In the genomic region with DNA sequence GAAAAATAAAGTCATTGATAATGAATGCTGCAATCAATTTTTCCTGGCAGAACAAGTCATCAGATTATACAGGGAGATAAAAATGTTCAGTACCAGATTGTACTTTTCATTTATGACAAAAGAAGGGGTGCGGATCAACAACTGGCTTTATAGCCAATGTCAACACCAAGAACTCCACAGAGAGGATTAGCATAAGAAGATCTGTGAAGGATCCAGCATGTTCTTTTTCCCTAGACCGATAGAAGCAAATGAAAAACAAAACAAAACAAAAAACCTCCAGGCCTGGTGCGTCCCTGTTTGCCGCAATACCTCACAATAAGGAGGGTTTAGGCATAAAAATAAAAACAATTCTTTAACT, we compare ENCODE assay signal across 16 cellular contexts. TPM values are rescaled to one million over a fixed set of nuclear protein-coding genes. Genes with fewer than 3 reads are reported as not detected.
DNase-seq lines count a peak whose midpoint lies in the region; ATAC-seq and TF ChIP-seq lines count a peak whose summit lies in the region.
"Had no signal": no experiment of that assay in that cellular context is flagged by ENCODE, and none has a peak within 500 bp of the region (broad histone marks: within the 10 kb centered on the region; RNA-seq: fewer than 3 reads in every experiment).

No MANE protein-coding gene starts in this region.

- H3K4me3 ChIP-seq in right atrium auricular region: no peak overlapping the region
- H3K4me3 ChIP-seq: A549 had no signal

- DNase-seq in right atrium auricular region (ENCODE audit: low spot score) (no peak), left ventricle myocardium superior (no peak), OCI-M1 (lab: John Stamatoyannopoulos, UW) (peak; percentile 70), left kidney (ENCODE audit: low read depth, low spot score) (peak; percentile 9), cerebellar nuclear complex (lab: John Stamatoyannopoulos, UW) (no peak)
- no peak for DNase-seq in NK-92 treated with Interleukin-12 subunit alpha and Interleukin-12 subunit beta, amount 100 ng/mL, for 24 hours (lab: John Stamatoyannopoulos, UW)
- DNase-seq: BE2C; CD4-positive, alpha-beta memory T cell; COR-L47; DND-41; GDM1; HCEC 1CT; HFFc6 had no signal

- H3K27me3 ChIP-seq in right atrium auricular region: no peaks in the 10 kb centered on the region
- H3K27me3 ChIP-seq: BE2C had no signal

- H3K9me3 ChIP-seq in right atrium auricular region: no peaks in the 10 kb centered on the region
- H3K9me3 ChIP-seq: A549, BE2C had no signal

- peaks cover 0 to 31% of the 10 kb centered on the region in 2 donors for H3K4me1 ChIP-seq in right atrium auricular region
- H3K4me1 ChIP-seq: A549, BE2C had no signal

- H3K36me3 ChIP-seq in right atrium auricular region: no peaks in the 10 kb centered on the region
- H3K36me3 ChIP-seq: BE2C had no signal

- no peak for TF ChIP-seq CTCF in right atrium auricular region (IDR thresholded peaks at IDR 0.05)

- intact Hi-C loops in left ventricle myocardium superior (cut with micrococcal nuclease): no loop called here

- ATAC-seq in left ventricle myocardium superior (no peak), esophagus mucosa (no peak)
- ATAC-seq: A549 had no signal

- H3K27ac ChIP-seq in right atrium auricular region: peak overlapping the region; percentile 7 to 13
- H3K27ac ChIP-seq: A549, C4-2B had no signal

RNA-seq across cellular contexts. Expression of gene PRKAR2B, which starts 34.7 kb away (rescaled TPM):
- total RNA-seq in right atrium auricular region (10 to 100 TPM; 30.1 to 30.4 TPM), left ventricle myocardium superior (24.2 TPM), esophagus mucosa (1.2 TPM)

Comparison
In these comparisons a context has a peak if more than half of its experiments do, and no peak if none do; other contexts are left out.
1. DNase-seq: peak in OCI-M1 (single experiment) and left kidney (single experiment); none in right atrium auricular region (single experiment), left ventricle myocardium superior (single experiment), cerebellar nuclear complex (0 of 2) and NK-92 treated with Interleukin-12 subunit alpha and Interleukin-12 subunit beta, amount 100 ng/mL, for 24 hours (single experiment).
2. RNA of gene PRKAR2B, which starts 34.7 kb away (total RNA-seq): 30.1 to 30.4 TPM in right atrium auricular region and 24.2 TPM in left ventricle myocardium superior (single experiment); 1.2 TPM in esophagus mucosa (single experiment); every median in the first group is over 10 times any median in the second.